Comparison of ENCODE assay signal across 1 cellular context in genomic region chr17:76038050-76038449, GRCh38.
TF ChIP-seq lines count a peak whose summit lies in the region.

No MANE protein-coding gene starts in this region.

TF ChIP-seq in H1, 55 proteins besides CTCF, POLR2A, EP300 and RAD21:
- TF ChIP-seq ASH2L (IDR thresholded peaks at IDR 0.05; ENCODE audit: low read length) (no peak), CREB1 (IDR thresholded peaks at IDR 0.05) (peak; percentile 75; the same call in 1 of the 2 replicates)
TF ChIP-seq in H1: peak in this region for 1.
